ENCODE assay signal across 9 cellular contexts in genomic region chr1:153627797-153628626, GRCh38. TPM values are rescaled to one million over a fixed set of nuclear protein-coding genes. Genes with fewer than 3 reads are reported as not detected.
DNase-seq lines count a peak whose midpoint lies in the region; ATAC-seq and TF ChIP-seq lines count a peak whose summit lies in the region.
"Had no signal": no experiment of that assay in that cellular context is flagged by ENCODE, and none has a peak within 500 bp of the region (broad histone marks: within the 10 kb centered on the region; RNA-seq: fewer than 3 reads in every experiment).

Gene S100A1 (plus strand): TSS chr1:153628434. CDS start chr1:153630522, 2,088 bp downstream.

- CTCF ChIA-PET in HEK293T (lab: Yijun Ruan, JAX), result interaction anchor here (0.8 to 2.7 kb wide), 28 partner anchors 10 to 273 kb away, joined by 3 to 27 read pairs (median 5); partner anchors contain the start of genes S100A14 and S100A16

- WGBS in body of pancreas, 2 donors, result 64 to 66% methylated on average over 7 to 8 of the region's 8 CpGs
- 92% methylated on average over 8 of the region's 8 CpGs for WGBS in smooth muscle cell (ENCODE audit: low lambda C conversion rate)

- no peak for ATAC-seq in body of pancreas
- no peak for ATAC-seq in GM21447 (IDR thresholded peaks at IDR 0.05; ENCODE audit: unreplicated experiment)
- ATAC-seq in GM18520 (IDR thresholded peaks at IDR 0.05; ENCODE audit: unreplicated experiment), result no peak

- no peak for TF ChIP-seq CTCF in body of pancreas (IDR thresholded peaks at IDR 0.05)
- TF ChIP-seq CTCF in smooth muscle cell (IDR thresholded peaks at IDR 0.05; ENCODE audit: borderline replicate concordance, insufficient read depth, poor library complexity, severe bottlenecking), result no peak

- POLR2A ChIA-PET in HEK293T (lab: Yijun Ruan, JAX), result interaction anchor here (0.6 to 2.6 kb wide), 40 partner anchors 8 to 363 kb away, joined by 3 to 72 read pairs (median 6); partner anchors contain the start of genes CREB3L4, INTS3, RPS27 and S100A14

- H3K9ac ChIP-seq in HUES48 (ENCODE audit: low read depth, low read length), result peak within 1 kb of the TSS; percentile 58
- H3K9ac ChIP-seq in smooth muscle cell (ENCODE audit: low read depth), result peak within 1 kb of the TSS; percentile 85

- no peak within 1 kb of the TSS for H2AFZ ChIP-seq in smooth muscle cell (ENCODE audit: low read depth)

- H4K20me1 ChIP-seq in smooth muscle cell (ENCODE audit: low read depth), result no peaks in the 10 kb centered on the region

- intact Hi-C loops in body of pancreas (cut with DNase I), result no loop called here

- no peak for TF ChIP-seq POLR2A in body of pancreas (IDR thresholded peaks at IDR 0.05)

- H3K27me3 ChIP-seq in HUES48 (ENCODE audit: control insufficient read depth, insufficient read depth, low read length) (no peaks in the 10 kb centered on the region), body of pancreas (no peaks in the 10 kb centered on the region), smooth muscle cell (ENCODE audit: low read depth) (no peaks in the 10 kb centered on the region)

- peak within 1 kb of the TSS; percentile 91 for H3K4me2 ChIP-seq in smooth muscle cell

- no peaks in the 10 kb centered on the region for H3F3A ChIP-seq in smooth muscle cell (ENCODE audit: low read depth)

- peak within 1 kb of the TSS; percentile 84 for H3K27ac ChIP-seq in HUES48 (ENCODE audit: low read depth, low read length)
- H3K27ac ChIP-seq in body of pancreas, result peak within 1 kb of the TSS; percentile 71 to 87 (median 80)
- peak within 1 kb of the TSS; percentile 93 for H3K27ac ChIP-seq in smooth muscle cell (ENCODE audit: low read depth)

- DNase-seq in body of pancreas, result peak in 3 of 4 donors; percentile 43 to 50 (median 46)
- DNase-seq in inferior parietal cortex (ENCODE audit: extremely low spot score), result peak; percentile 65
- DNase-seq in smooth muscle cell (lab: John Stamatoyannopoulos, UW; ENCODE audit: unreplicated experiment), result no peak
- no peak for DNase-seq in HEK293T (ENCODE audit: extremely low spot score)
- no peak for DNase-seq in activated T-cell treated with anti-CD3 and anti-CD28 coated beads, Interleukin-2, amount 50 U/mL, for 1 hour

- H3K36me3 ChIP-seq in HUES48 (ENCODE audit: control insufficient read depth, insufficient read depth, low read length), result peaks cover 5% of the 10 kb centered on the region; the same call in 1 of the 2 replicates
- no peaks in the 10 kb centered on the region for H3K36me3 ChIP-seq in body of pancreas (replicated peaks in 1 of 2; ENCODE audit: insufficient read depth in 1 of 2, low read depth in 2 of 2)
- H3K36me3 ChIP-seq in smooth muscle cell (ENCODE audit: low read depth), result peaks cover 4% of the 10 kb centered on the region

- H3K4me1 ChIP-seq in HUES48 (ENCODE audit: control insufficient read depth, insufficient read depth, low read length) (peaks cover 22% of the 10 kb centered on the region), body of pancreas (peaks cover 27% of the 10 kb centered on the region), smooth muscle cell (ENCODE audit: low read depth) (peaks cover 17% of the 10 kb centered on the region)

- H3K79me2 ChIP-seq in smooth muscle cell (ENCODE audit: low read depth), result peaks cover 6% of the 10 kb centered on the region

- H3K9me3 ChIP-seq in HUES48 (ENCODE audit: control insufficient read depth, insufficient read depth, low read length) (no peaks in the 10 kb centered on the region), body of pancreas (no peaks in the 10 kb centered on the region), smooth muscle cell (replicated peaks; ENCODE audit: low read depth) (no peaks in the 10 kb centered on the region)

- H3K4me3 ChIP-seq in HUES48 (ENCODE audit: low read depth, low read length) (peak within 1 kb of the TSS; percentile 73), body of pancreas (peak within 1 kb of the TSS in 1 of 2 donors; percentile 24), smooth muscle cell (peak within 1 kb of the TSS; percentile 65)

TF ChIP-seq in HEK293T, 16 proteins besides CTCF, POLR2A, EP300 and RAD21:
- TF ChIP-seq L3MBTL2 (conservative IDR thresholded peaks at IDR 0.05) (no peak), SP1 (IDR thresholded peaks at IDR 0.05) (no peak), CTBP1 (IDR thresholded peaks at IDR 0.05; ENCODE audit: borderline replicate concordance) (no peak), FOXA1 (IDR thresholded peaks at IDR 0.05) (no peak), ARNT (IDR thresholded peaks at IDR 0.05) (no peak), FOXK2 (IDR thresholded peaks at IDR 0.05) (no peak), SUZ12 (IDR thresholded peaks at IDR 0.05) (no peak)
TF ChIP-seq in HEK293T: peak in this region for 0.

RNA-seq across cellular contexts. Expression of gene S100A1, which starts in this region (rescaled TPM):
- total RNA-seq in body of pancreas (10 to 100 TPM in 1 of 2 donors, 1 to 10 TPM in 1; 7.3 to 57.0 TPM), smooth muscle cell (8.3 TPM in 1 of 2 replicates, not detected in the other)
- 0.46 and 1.0 TPM in 2 replicates for polyA plus RNA-seq in smooth muscle cell
- total RNA-seq: activated naive CD4-positive, alpha-beta T cell treated with anti-CD3 and anti-CD28 coated beads for 36 hours had no signal

Comparison
In these comparisons a context has a peak if more than half of its experiments do, and no peak if none do; other contexts are left out.
1. DNase-seq: peak in body of pancreas (3 of 4) and inferior parietal cortex (single experiment); none in smooth muscle cell (single experiment), HEK293T (single experiment) and activated T-cell treated with anti-CD3 and anti-CD28 coated beads, Interleukin-2, amount 50 U/mL, for 1 hour (single experiment).
2. Peak in every context shown above with its lines, with median percentiles within 50 percentile points of each other: H3K27ac ChIP-seq.